19 cellular contexts compared by ENCODE assay signal in the genomic region with DNA sequence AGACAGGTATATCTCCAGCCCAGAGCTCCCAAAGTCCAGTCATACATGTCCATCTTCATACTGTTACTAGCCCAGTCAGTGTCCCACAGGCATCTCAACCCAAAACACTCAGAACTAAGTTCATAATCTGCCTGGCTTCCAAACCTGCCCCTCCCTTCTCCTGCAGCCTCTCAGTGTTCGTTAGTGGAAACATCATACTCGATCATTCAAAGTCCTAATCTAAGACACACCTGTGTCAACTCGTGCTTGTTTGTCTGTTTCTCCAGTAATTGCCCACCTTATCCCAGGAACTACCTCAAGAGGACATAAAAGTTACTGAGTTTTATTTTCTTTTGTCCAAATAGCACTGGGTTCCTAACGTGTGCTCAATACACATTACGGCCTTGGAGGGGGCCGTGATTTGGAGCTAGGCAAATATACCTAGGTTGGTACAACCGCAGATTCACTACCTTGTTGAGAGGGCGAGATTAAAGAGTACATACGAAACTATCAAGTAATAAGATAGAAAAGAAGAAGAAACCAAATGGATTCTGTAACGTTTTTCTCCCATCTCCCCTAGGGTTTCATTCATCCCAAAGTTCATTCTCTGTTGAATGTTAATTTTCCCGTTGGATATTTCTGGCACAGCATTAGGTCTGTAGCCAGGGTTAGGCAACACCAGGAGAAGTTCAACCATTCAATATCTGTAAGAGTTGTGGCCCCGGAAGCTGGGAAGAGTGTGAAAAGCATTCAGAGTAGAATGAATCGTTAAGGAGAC. TPM values are rescaled to one million over a fixed set of nuclear protein-coding genes. Genes with fewer than 3 reads are reported as not detected.
DNase-seq lines count a peak whose midpoint lies in the region; ATAC-seq, FAIRE-seq and TF ChIP-seq lines count a peak whose summit lies in the region.
"Had no signal": no experiment of that assay in that cellular context is flagged by ENCODE, and none has a peak within 500 bp of the region (broad histone marks: within the 10 kb centered on the region; RNA-seq: fewer than 3 reads in every experiment).

No MANE protein-coding gene starts in this region.

- TF ChIP-seq CTCF in body of pancreas (IDR thresholded peaks at IDR 0.05) = no peak
- no peak for TF ChIP-seq CTCF in mucosa of descending colon (IDR thresholded peaks at IDR 0.05)
- TF ChIP-seq CTCF in tibial nerve (IDR thresholded peaks at IDR 0.05) = no peak

- FAIRE-seq in HTR-8/SVneo (lab: Jason Lieb, UNC) = no peak
- FAIRE-seq: D721Med, G401.6, GM12892, GM19239 had no signal

- TF ChIP-seq POLR2A in body of pancreas (IDR thresholded peaks at IDR 0.05) = no peak
- no peak for TF ChIP-seq POLR2A in tibial nerve (IDR thresholded peaks at IDR 0.05)

- ATAC-seq in body of pancreas = peak; percentile 29
- peak; percentile 69 for ATAC-seq in mucosa of descending colon

- H3K27ac ChIP-seq in body of pancreas (peak overlapping the region in 3 of 4 donors; percentile 0 to 39 (median 14)), tibial nerve (peak overlapping the region in 3 of 4 donors; percentile 32 to 81 (median 52))
- H3K27ac ChIP-seq: RWPE1, SJCRH30 had no signal

- H3K27me3 ChIP-seq in body of pancreas (no peaks in the 10 kb centered on the region), tibial nerve (no peaks in the 10 kb centered on the region)

- DNase-seq in body of pancreas = no peak
- DNase-seq in mucosa of descending colon = peak in 1 of 3 donors; percentile 67
- DNase-seq in tibial nerve (ENCODE audit: low spot score in 2 of 2) = no peak
- no peak for DNase-seq in NCI-H774 (lab: John Stamatoyannopoulos, UW)
- DNase-seq in HTR-8/SVneo (ENCODE audit: insufficient read length, low spot score) = no peak
- DNase-seq: ACHN; CD4-positive, alpha-beta T cell; DMS79 treated with DMSO at 0.1 percent for 48 hours; HCEC 1CT; NCI-H1436; NCI-H2081; NCI-H510A treated with DMSO at 0.1 percent for 48 hours; SJCRH30 had no signal

- H3K4me1 ChIP-seq in body of pancreas = peaks cover 36% of the 10 kb centered on the region
- H3K4me1 ChIP-seq in mucosa of descending colon (ENCODE audit: low read depth) = peaks cover 7% of the 10 kb centered on the region
- H3K4me1 ChIP-seq in tibial nerve = peaks cover 0 to 68% (median 6%) of the 10 kb centered on the region in 4 donors
- H3K4me1 ChIP-seq: SJCRH30 had no signal

- H3K9me3 ChIP-seq in body of pancreas = no peaks in the 10 kb centered on the region
- no peaks in the 10 kb centered on the region for H3K9me3 ChIP-seq in mucosa of descending colon
- no peaks in the 10 kb centered on the region for H3K9me3 ChIP-seq in tibial nerve
- H3K9me3 ChIP-seq: SJCRH30 had no signal

- 31 to 32% methylated on average over 13 of the region's 13 CpGs for WGBS in body of pancreas, 2 donors
- 59 to 63% methylated on average over 13 of the region's 13 CpGs for WGBS in tibial nerve, 2 donors

- no peak for TF ChIP-seq EP300 in tibial nerve (IDR thresholded peaks at IDR 0.05)

- H3K36me3 ChIP-seq in body of pancreas (replicated peaks in 1 of 2; ENCODE audit: insufficient read depth in 1 of 2, low read depth in 2 of 2) = no peaks in the 10 kb centered on the region
- no peaks in the 10 kb centered on the region for H3K36me3 ChIP-seq in mucosa of descending colon (ENCODE audit: low read depth)
- H3K36me3 ChIP-seq in tibial nerve = no peaks in the 10 kb centered on the region
- H3K36me3 ChIP-seq: SJCRH30 had no signal

- intact Hi-C loops in body of pancreas (cut with DNase I) = no loop called here
- intact Hi-C loops in mucosa of descending colon (cut with DNase I, micrococcal nuclease) = no loop called here

- H3K4me3 ChIP-seq in body of pancreas (no peak overlapping the region), mucosa of descending colon (no peak overlapping the region), tibial nerve (no peak overlapping the region)
- H3K4me3 ChIP-seq: SJCRH30 had no signal

RNA-seq across cellular contexts. Expression of a gene that starts 3.1 kb away (rescaled TPM):
- total RNA-seq in body of pancreas (not detected), mucosa of descending colon (not detected), tibial nerve (not detected)
- total RNA-seq: CD4-positive, alpha-beta T cell; OCI-LY7; SJCRH30 had no signal

RNA-seq across cellular contexts. Expression of a gene that starts 9.3 kb away (rescaled TPM):
- total RNA-seq in body of pancreas = 100 to 1,000 TPM in 1 of 2 donors, 10 to 100 TPM in 1; 58.4 to 142 TPM
- 10 to 100 TPM; 44.3 to 69.3 (median 47.8) TPM for total RNA-seq in mucosa of descending colon
- total RNA-seq in tibial nerve = 100 to 1,000 TPM in 1 of 4 donors, 10 to 100 TPM in 3; 72.5 to 128 (median 80.9) TPM

RNA-seq across cellular contexts. Expression of a gene that starts 18.6 kb away (rescaled TPM):
- 1 to 10 TPM in 1 of 2 donors, not detected in 1; 1.0 TPM for total RNA-seq in body of pancreas
- total RNA-seq in mucosa of descending colon = under 1 TPM in 2 of 3 donors, not detected in 1; 0.19 to 0.32 TPM
- not detected for total RNA-seq in tibial nerve
- total RNA-seq: CD4-positive, alpha-beta T cell; OCI-LY7; SJCRH30 had no signal

RNA-seq across cellular contexts. Expression of a gene that starts 26.2 kb away (rescaled TPM):
- not detected for total RNA-seq in body of pancreas
- not detected for total RNA-seq in mucosa of descending colon
- total RNA-seq in tibial nerve = not detected
- total RNA-seq: CD4-positive, alpha-beta T cell; OCI-LY7; SJCRH30 had no signal

RNA-seq across cellular contexts. Expression of a gene that starts 30.8 kb away (rescaled TPM):
- 1 to 10 TPM in 1 of 2 donors, not detected in 1; 1.3 TPM for total RNA-seq in body of pancreas
- total RNA-seq in mucosa of descending colon = 1 to 10 TPM in 1 of 3 donors, under 1 TPM in 1, not detected in 1; 0.58 to 2.3 TPM
- not detected for total RNA-seq in tibial nerve
- total RNA-seq: CD4-positive, alpha-beta T cell; OCI-LY7; SJCRH30 had no signal
